In genomic region chr12:56792678-56793077, GRCh38 we compare ENCODE assay signal across 37 cellular contexts. TPM values are rescaled to one million over a fixed set of nuclear protein-coding genes. Genes with fewer than 3 reads are reported as not detected.
DNase-seq lines count a peak whose midpoint lies in the region; ATAC-seq, FAIRE-seq and TF ChIP-seq lines count a peak whose summit lies in the region.
"Had no signal": no experiment of that assay in that cellular context is flagged by ENCODE, and none has a peak within 500 bp of the region (broad histone marks: within the 10 kb centered on the region; RNA-seq: fewer than 3 reads in every experiment).

No MANE protein-coding gene starts in this region.

- H3K4me3 ChIP-seq in liver (ENCODE audit: low read depth in 1 of 3, low read length in 3 of 3) (no peak overlapping the region), HepG2 (replicated peaks in 1 of 3; ENCODE audit: insufficient read depth in 1 of 3, low read depth in 2 of 3, low read length in 3 of 3) (no peak overlapping the region), right lobe of liver (no peak overlapping the region)
- H3K4me3 ChIP-seq: A549; BLaER1; BLaER1 treated with 17β-estradiol and CSF1 and Interleukin-3, amounts not matched to agents 10 nM and 100 nM had no signal

- no peaks in the 10 kb centered on the region for H3K9me3 ChIP-seq in liver (ENCODE audit: control insufficient read depth in 4 of 4, low read length in 3 of 4)
- no peaks in the 10 kb centered on the region for H3K9me3 ChIP-seq in HepG2 (ENCODE audit: low read length)
- no peaks in the 10 kb centered on the region for H3K9me3 ChIP-seq in T-helper 17 cell (ENCODE audit: control insufficient read depth, low read length, poor library complexity, severe bottlenecking)
- no peaks in the 10 kb centered on the region for H3K9me3 ChIP-seq in right lobe of liver
- H3K9me3 ChIP-seq: A549, BE2C, Caco-2 had no signal

- no peak for TF ChIP-seq EP300 in HepG2 (IDR thresholded peaks at IDR 0.05; ENCODE audit: low read depth in 2 of 2, low read length in 2 of 2)
- TF ChIP-seq EP300 in HepG2 (CRISPR knock-in tag; IDR thresholded peaks at IDR 0.05; ENCODE audit: borderline replicate concordance) = no peak

- no peak for FAIRE-seq in HepG2 (lab: Jason Lieb, UNC)
- FAIRE-seq: A204.1, A549, D721Med had no signal

- H3K36me3 ChIP-seq in liver (ENCODE audit: control insufficient read depth in 4 of 4, insufficient read depth in 3 of 4, low read depth in 1 of 4, low read length in 3 of 4) (no peaks in the 10 kb centered on the region), HepG2 (replicated peaks in 1 of 2; ENCODE audit: control insufficient read depth in 1 of 2, insufficient read depth in 2 of 2, low read length in 2 of 2) (no peaks in the 10 kb centered on the region), right lobe of liver (no peaks in the 10 kb centered on the region)
- H3K36me3 ChIP-seq: BE2C; BLaER1; BLaER1 treated with 17β-estradiol and CSF1 and Interleukin-3, amounts not matched to agents 10 nM and 100 nM had no signal

- POLR2A ChIA-PET in HepG2 (lab: Yijun Ruan, JAX) = no interaction called here

- H3K4me1 ChIP-seq in liver (ENCODE audit: control insufficient read depth in 4 of 4, insufficient read depth in 4 of 4, low read length in 3 of 4) (peaks cover 0 to 7% (median 3%) of the 10 kb centered on the region in 4 donors), HepG2 (ENCODE audit: insufficient read depth, low read length) (no peaks in the 10 kb centered on the region; the same call in 1 of the 2 replicates), right lobe of liver (peaks cover 0 to 17% (median 7%) of the 10 kb centered on the region in 4 donors)
- H3K4me1 ChIP-seq: BE2C; BLaER1; BLaER1 treated with 17β-estradiol and CSF1 and Interleukin-3, amounts not matched to agents 10 nM and 100 nM; Caco-2 had no signal

- 37% methylated on average over 2 of the region's 2 CpGs for WGBS in liver
- 26% methylated on average over 2 of the region's 2 CpGs for WGBS in HepG2 (ENCODE audit: low lambda C conversion rate)
- 43% methylated on average over 2 of the region's 2 CpGs for WGBS in right lobe of liver (ENCODE audit: insufficient coverage, low coverage, low lambda C conversion rate, missing lambda C conversion rate)

- TF ChIP-seq RAD21 in liver (IDR thresholded peaks at IDR 0.05) = peak in 1 of 2 donors; percentile 5
- no peak for TF ChIP-seq RAD21 in HepG2 (CRISPR knock-in tag; IDR thresholded peaks at IDR 0.05)

- TF ChIP-seq CTCF in liver (IDR thresholded peaks at IDR 0.05; ENCODE audit: low read depth, low read length, missing input control) (no peak), HepG2 (CRISPR knock-in tag; IDR thresholded peaks at IDR 0.05) (no peak), right lobe of liver (IDR thresholded peaks at IDR 0.05) (no peak)

- in situ Hi-C loops in HepG2 (cut with HindIII; ENCODE audit: extremely low pct_ligation_motif_present, low pct_unique_long_range_greater_than_20kb) = no loop called here

- H3K27me3 ChIP-seq in liver (ENCODE audit: control insufficient read depth in 4 of 4, insufficient read depth in 4 of 4, low read length in 3 of 4) (no peaks in the 10 kb centered on the region), HepG2 (ENCODE audit: control insufficient read depth in 1 of 2, insufficient read depth in 2 of 2, low read length in 2 of 2) (no peaks in the 10 kb centered on the region; a peak in 1 of 5 replicates), right lobe of liver (no peaks in the 10 kb centered on the region)
- H3K27me3 ChIP-seq: BE2C; BLaER1; BLaER1 treated with 17β-estradiol and CSF1 and Interleukin-3, amounts not matched to agents 10 nM and 100 nM had no signal

- TF ChIP-seq POLR2A in HepG2 (IDR thresholded peaks at IDR 0.05; ENCODE audit: insufficient read depth in 1 of 2, low read depth in 2 of 2, low read length in 2 of 2) = no peak
- no peak for TF ChIP-seq POLR2A in right lobe of liver (IDR thresholded peaks at IDR 0.05)

- BruUV-seq in HepG2 (replicated peaks; lab: Mats Ljungman, UMichigan) = no TSS peak

- no peaks in the 10 kb centered on the region for H3K79me2 ChIP-seq in HepG2 (ENCODE audit: insufficient read depth, low read length)

- no peaks in the 10 kb centered on the region for H3K36me3 Mint-ChIP-seq in T-helper 17 cell (ENCODE audit: low read depth)
- H3K36me3 Mint-ChIP-seq: CD14-positive monocyte; CD4-positive, alpha-beta memory T cell; CD4-positive, CD25-positive, alpha-beta regulatory T cell; CD8-positive, alpha-beta memory T cell; CD8-positive, alpha-beta T cell had no signal

- H3K27me3 Mint-ChIP-seq in T-helper 17 cell = peaks cover 14% of the 10 kb centered on the region
- H3K27me3 Mint-ChIP-seq: B cell had no signal

- no peak overlapping the region for H3K4me3 Mint-ChIP-seq in T-helper 17 cell
- H3K4me3 Mint-ChIP-seq: B cell; CD4-positive, alpha-beta memory T cell; CD4-positive, alpha-beta T cell; CD4-positive, CD25-positive, alpha-beta regulatory T cell; CD8-positive, alpha-beta memory T cell; CD8-positive, alpha-beta T cell had no signal

- H3K27ac ChIP-seq in liver (ENCODE audit: low read depth in 1 of 2, low read length in 2 of 2) (peak overlapping the region in 1 of 2 donors; percentile 37), HepG2 (ENCODE audit: extremely low read length, insufficient read depth, low read length) (no peak overlapping the region), right lobe of liver (peak overlapping the region in 2 of 3 donors; percentile 73 to 79)
- H3K27ac ChIP-seq: 22Rv1; A549; BLaER1; BLaER1 treated with 17β-estradiol and CSF1 and Interleukin-3, amounts not matched to agents 10 nM and 100 nM; C4-2B had no signal

- intact Hi-C loops in HepG2 (cut with micrococcal nuclease; ENCODE audit: unreplicated experiment) (loop anchor here (1.0 kb wide), 1 partner anchor 27 kb away; no protein-coding TSS in a partner anchor), right lobe of liver (cut with DNase I) (no loop called here)

- peak overlapping the region; percentile 66 for H3K27ac Mint-ChIP-seq in T-helper 17 cell
- H3K27ac Mint-ChIP-seq: B cell; CD4-positive, alpha-beta memory T cell; CD4-positive, alpha-beta T cell; CD4-positive, CD25-positive, alpha-beta regulatory T cell; CD8-positive, alpha-beta memory T cell; CD8-positive, alpha-beta T cell had no signal

- peaks cover 3% of the 10 kb centered on the region for H3K4me1 Mint-ChIP-seq in T-helper 17 cell
- H3K4me1 Mint-ChIP-seq: B cell; CD14-positive monocyte; CD4-positive, alpha-beta memory T cell; CD4-positive, CD25-positive, alpha-beta regulatory T cell had no signal

- DNase-seq in HepG2 (ENCODE audit: low spot score) (no peak), T-helper 17 cell (no peak), left lobe of liver (ENCODE audit: low spot score) (peak; percentile 7), right lobe of liver (no peak), germinal center (ENCODE audit: low spot score) (no peak), HCEC 1CT (no peak)
- DNase-seq: 8988T; ACHN; AML-193; BE2C; C1 segment of cervical spinal cord; Caco-2; Calu3; CD4-positive, alpha-beta memory T cell; CD4-positive, alpha-beta T cell; CD4-positive, CD25-positive, alpha-beta regulatory T cell; CD8-positive, alpha-beta memory T cell; CD8-positive, alpha-beta T cell; COR-L47; DMS 273 treated with DMSO at 0.1 percent for 48 hours; DMS153; DMS53; DMS79; DMS79 treated with DMSO at 0.1 percent for 48 hours; DND-41; EL had no signal

- ATAC-seq in HepG2 = no peak
- no peak for ATAC-seq in T-helper 17 cell
- ATAC-seq in left lobe of liver = peak; percentile 61
- peak; percentile 56 to 82 (median 68) for ATAC-seq in right lobe of liver
- no peak for ATAC-seq in GM21526 (IDR thresholded peaks at IDR 0.05; ENCODE audit: low FRiP score, unreplicated experiment)
- ATAC-seq: A549; CD8-positive, alpha-beta T cell had no signal

- H4K20me1 ChIP-seq in HepG2 (ENCODE audit: insufficient read depth, low read length) = no peaks in the 10 kb centered on the region
- H4K20me1 ChIP-seq: BLaER1; BLaER1 treated with 17β-estradiol and CSF1 and Interleukin-3, amounts not matched to agents 10 nM and 100 nM had no signal

- no peak overlapping the region for H3K9ac ChIP-seq in liver (ENCODE audit: low read depth in 1 of 2, low read length in 2 of 2)
- H3K9ac ChIP-seq in HepG2 (ENCODE audit: insufficient read depth, low read depth, low read length) = no peak overlapping the region
- H3K9ac ChIP-seq: BLaER1; BLaER1 treated with 17β-estradiol and CSF1 and Interleukin-3, amounts not matched to agents 10 nM and 100 nM had no signal

- H2AFZ ChIP-seq in HepG2 (ENCODE audit: low read length) = no peak overlapping the region

- CTCF ChIA-PET in HepG2 (lab: Yijun Ruan, JAX; ENCODE audit: low intra/inter-chr PET ratio, low total read pairs) = no interaction called here

- H3K4me2 ChIP-seq in HepG2 (ENCODE audit: low read depth, low read length) = no peak overlapping the region
- H3K4me2 ChIP-seq: A549; BLaER1; BLaER1 treated with 17β-estradiol and CSF1 and Interleukin-3, amounts not matched to agents 10 nM and 100 nM had no signal

RNA-seq across cellular contexts. Expression of gene HSD17B6, which starts 29.6 kb away (rescaled TPM):
- total RNA-seq in liver (1,000 to 10,000 TPM in 1 of 2 donors, 1 to 10 TPM in 1; 3.0 to 1,013 TPM), HepG2 (2016; rRNA removed; fragmentation: Illumina TruSeq; extraction: Trizol) (0.46 and 0.95 TPM in 2 replicates), T-helper 17 cell (under 1 TPM in 1 of 2 donors, not detected in 1; 0.63 TPM), left lobe of liver (554 TPM), right lobe of liver (1,000 to 10,000 TPM in 1 of 6 experiments, 100 to 1,000 TPM in 5; 243 to 1,112 (median 514) TPM)
- polyA plus RNA-seq in liver (100 to 1,000 TPM; 662 to 748 TPM), HepG2 (2011; rRNA removed) (1.8 and 2.6 TPM in 2 replicates)
- not detected in 2 replicates for total RNA-seq in HepG2 (2016; cell fraction: cytosol; rRNA removed; fragmentation: Illumina TruSeq; extraction: Trizol; ENCODE audit: low read depth)
- total RNA-seq in HepG2 (2016; cell fraction: insoluble cytoplasmic fraction; rRNA removed; fragmentation: Illumina TruSeq; extraction: Trizol) = 0.39 and 0.74 TPM in 2 replicates
- 0.31 and 0.62 TPM in 2 replicates for total RNA-seq in HepG2 (2016; cell fraction: membrane; rRNA removed; fragmentation: Illumina TruSeq; extraction: Trizol)
- total RNA-seq in HepG2 (2016; cell fraction: nucleus; rRNA removed; fragmentation: Illumina TruSeq; extraction: Trizol) = 0.47 and 0.81 TPM in 2 replicates
- polyA plus RNA-seq in HepG2 (2011; cell fraction: cytosol; rRNA removed) = 1.1 and 2.2 TPM in 2 replicates
- 0.27 and 0.59 TPM in 2 replicates for polyA plus RNA-seq in HepG2 (2011; cell fraction: nucleus; rRNA removed)
- polyA plus RNA-seq in HepG2 (2012) = 4.4 and 6.4 TPM in 2 replicates
- polyA plus RNA-seq in HepG2 (2016; cell fraction: cytosol; fragmentation: Illumina TruSeq; extraction: Trizol; ENCODE audit: low read depth) = 0.15 and 0.20 TPM in 2 replicates
- polyA plus RNA-seq in HepG2 (2016; cell fraction: insoluble cytoplasmic fraction; fragmentation: Illumina TruSeq; extraction: Trizol; ENCODE audit: low read depth) = 0.24 and 0.47 TPM in 2 replicates
- polyA plus RNA-seq in HepG2 (2016; cell fraction: membrane; fragmentation: Illumina TruSeq; extraction: Trizol; ENCODE audit: low read depth) = 0.30 and 0.37 TPM in 2 replicates
- polyA plus RNA-seq in HepG2 (2016; cell fraction: nucleus; fragmentation: Illumina TruSeq; extraction: Trizol; ENCODE audit: insufficient read depth, low read depth) = 0.81 and 1.4 TPM in 2 replicates
- polyA minus RNA-seq in HepG2 (2011; rRNA and poly(A)+ RNA removed; ENCODE audit: low replicate concordance) = 0.70 and 1.5 TPM in 2 replicates
- 0.49 TPM in 1 of 2 replicates, not detected in the other for polyA minus RNA-seq in HepG2 (2011; cell fraction: cytosol; rRNA and poly(A)+ RNA removed)
- 0.50 and 0.64 TPM in 2 replicates for polyA minus RNA-seq in HepG2 (2011; cell fraction: nucleus; rRNA and poly(A)+ RNA removed)
- total RNA-seq: CD4-positive, alpha-beta T cell; CD4-positive, CD25-positive, alpha-beta regulatory T cell had no signal

RNA-seq across cellular contexts. Expression of gene PRIM1, which starts 40.6 kb away (rescaled TPM):
- total RNA-seq in liver (10 to 100 TPM in 1 of 2 donors, 1 to 10 TPM in 1; 7.2 to 24.8 TPM), HepG2 (2016; rRNA removed; fragmentation: Illumina TruSeq; extraction: Trizol) (47.3 and 67.0 TPM in 2 replicates), T-helper 17 cell (10 to 100 TPM; 11.3 to 14.4 TPM), left lobe of liver (4.9 TPM), right lobe of liver (1 to 10 TPM; 1.3 to 8.5 (median 4.5) TPM)
- polyA plus RNA-seq in liver (1 to 10 TPM; 2.7 to 3.7 TPM), HepG2 (2011; rRNA removed) (18.1 and 30.0 TPM in 2 replicates)
- total RNA-seq in HepG2 (2016; cell fraction: cytosol; rRNA removed; fragmentation: Illumina TruSeq; extraction: Trizol; ENCODE audit: low read depth) = 14.0 and 14.2 TPM in 2 replicates
- 47.6 and 69.6 TPM in 2 replicates for total RNA-seq in HepG2 (2016; cell fraction: insoluble cytoplasmic fraction; rRNA removed; fragmentation: Illumina TruSeq; extraction: Trizol)
- 17.8 and 19.7 TPM in 2 replicates for total RNA-seq in HepG2 (2016; cell fraction: membrane; rRNA removed; fragmentation: Illumina TruSeq; extraction: Trizol)
- total RNA-seq in HepG2 (2016; cell fraction: nucleus; rRNA removed; fragmentation: Illumina TruSeq; extraction: Trizol) = 33.7 and 38.1 TPM in 2 replicates
- polyA plus RNA-seq in HepG2 (2011; cell fraction: cytosol; rRNA removed) = 15.5 and 16.8 TPM in 2 replicates
- 20.7 and 23.5 TPM in 2 replicates for polyA plus RNA-seq in HepG2 (2011; cell fraction: nucleus; rRNA removed)
- polyA plus RNA-seq in HepG2 (2012) = 15.2 and 26.9 TPM in 2 replicates
- polyA plus RNA-seq in HepG2 (2016; cell fraction: cytosol; fragmentation: Illumina TruSeq; extraction: Trizol; ENCODE audit: low read depth) = 5.4 and 7.7 TPM in 2 replicates
- 50.8 and 55.2 TPM in 2 replicates for polyA plus RNA-seq in HepG2 (2016; cell fraction: insoluble cytoplasmic fraction; fragmentation: Illumina TruSeq; extraction: Trizol; ENCODE audit: low read depth)
- polyA plus RNA-seq in HepG2 (2016; cell fraction: membrane; fragmentation: Illumina TruSeq; extraction: Trizol; ENCODE audit: low read depth) = 11.4 and 12.6 TPM in 2 replicates
- 35.2 and 36.7 TPM in 2 replicates for polyA plus RNA-seq in HepG2 (2016; cell fraction: nucleus; fragmentation: Illumina TruSeq; extraction: Trizol; ENCODE audit: insufficient read depth, low read depth)
- 12.4 and 36.9 TPM in 2 replicates for polyA minus RNA-seq in HepG2 (2011; rRNA and poly(A)+ RNA removed; ENCODE audit: low replicate concordance)
- 8.9 and 11.9 TPM in 2 replicates for polyA minus RNA-seq in HepG2 (2011; cell fraction: cytosol; rRNA and poly(A)+ RNA removed)
- 28.3 and 28.5 TPM in 2 replicates for polyA minus RNA-seq in HepG2 (2011; cell fraction: nucleus; rRNA and poly(A)+ RNA removed)

Comparison
In these comparisons a context has a peak if more than half of its experiments do, and no peak if none do; other contexts are left out.
1. ATAC-seq: peak in left lobe of liver (single experiment) and right lobe of liver (4 of 4); none in HepG2 (single experiment), T-helper 17 cell (single experiment) and GM21526 (single experiment).